ENCODE assay signal across 14 cellular contexts in genomic region chr3:112982710-112983109, GRCh38.
"Had no signal": no experiment of that assay in that cellular context is flagged by ENCODE, and none has a peak within 500 bp of the region (broad histone marks: within the 10 kb centered on the region; RNA-seq: fewer than 3 reads in every experiment).

No MANE protein-coding gene starts in this region.

- H3K4me3 Mint-ChIP-seq: activated naive CD4-positive, alpha-beta T cell treated with anti-CD3 and anti-CD28 coated beads for 36 hours had no signal

- H3K9me3 Mint-ChIP-seq: activated naive CD4-positive, alpha-beta T cell treated with anti-CD3 and anti-CD28 coated beads for 36 hours had no signal

- H3K36me3 ChIP-seq: gastroesophageal sphincter, ovary, right lobe of liver had no signal

- H3K4me3 ChIP-seq: dorsolateral prefrontal cortex, gastroesophageal sphincter, ovary, right lobe of liver had no signal

- H3K9me3 ChIP-seq: gastroesophageal sphincter, ovary, right lobe of liver had no signal

- ATAC-seq: activated CD4-positive, CD25-positive, alpha-beta regulatory T cell treated with anti-CD3 and anti-CD28 coated beads, Interleukin-2, amount 50 U/mL, for 24 hours; gastroesophageal sphincter; left lobe of liver; right lobe of liver had no signal

- H3K4me1 ChIP-seq: right lobe of liver had no signal

- DNase-seq: activated CD4-positive, alpha-beta T cell treated with anti-CD3 and anti-CD28 coated beads, Interleukin-2, amount 50 U/mL, for 4 hours; activated naive CD4-positive, alpha-beta T cell treated with anti-CD3 and anti-CD28 coated beads for 36 hours; activated T-cell treated with anti-CD3 and anti-CD28 coated beads for 4 hours; dorsolateral prefrontal cortex; ovary; right lobe of liver had no signal

- H3K27ac ChIP-seq: dorsolateral prefrontal cortex, gastroesophageal sphincter, ovary, right lobe of liver had no signal

- H3K27ac Mint-ChIP-seq: activated naive CD4-positive, alpha-beta T cell treated with anti-CD3 and anti-CD28 coated beads for 36 hours had no signal

- FAIRE-seq: astrocyte, bronchial epithelial cell, endometrium, islet of Langerhans, urothelium cell line had no signal

- H3K27me3 ChIP-seq: dorsolateral prefrontal cortex, gastroesophageal sphincter, ovary, right lobe of liver had no signal
